ENCODE assay signal across 1 cellular context in the genomic region with DNA sequence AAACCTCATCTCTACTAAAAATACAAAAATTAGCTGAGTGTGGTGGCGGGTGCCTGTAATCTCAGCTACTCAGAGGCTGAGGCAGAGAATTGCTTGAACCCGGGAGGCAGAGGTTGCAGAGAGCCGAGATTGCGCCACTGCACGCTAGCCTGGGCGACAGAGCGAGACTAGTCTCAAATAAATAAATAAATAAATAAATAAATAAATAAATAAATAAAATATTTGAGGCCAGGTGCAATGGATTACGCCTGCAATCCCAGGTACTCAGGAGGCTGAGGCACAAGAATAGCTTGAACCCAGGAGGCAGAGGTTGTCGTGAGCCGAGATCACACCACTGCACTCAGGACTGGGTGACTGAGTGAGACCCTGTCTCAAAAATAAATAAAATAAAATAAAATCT. TPM values are rescaled to one million over a fixed set of nuclear protein-coding genes. Genes with fewer than 3 reads are reported as not detected.
"Had no signal": no experiment of that assay in that cellular context is flagged by ENCODE, and none has a peak within 500 bp of the region (broad histone marks: within the 10 kb centered on the region; RNA-seq: fewer than 3 reads in every experiment).

No MANE protein-coding gene starts in this region.

RNA-seq across cellular contexts. Expression of a gene that starts 20.5 kb away (rescaled TPM):
- polyA plus RNA-seq: immature natural killer cell had no signal
